Comparison of ENCODE assay signal across 8 cellular contexts in the genomic region with DNA sequence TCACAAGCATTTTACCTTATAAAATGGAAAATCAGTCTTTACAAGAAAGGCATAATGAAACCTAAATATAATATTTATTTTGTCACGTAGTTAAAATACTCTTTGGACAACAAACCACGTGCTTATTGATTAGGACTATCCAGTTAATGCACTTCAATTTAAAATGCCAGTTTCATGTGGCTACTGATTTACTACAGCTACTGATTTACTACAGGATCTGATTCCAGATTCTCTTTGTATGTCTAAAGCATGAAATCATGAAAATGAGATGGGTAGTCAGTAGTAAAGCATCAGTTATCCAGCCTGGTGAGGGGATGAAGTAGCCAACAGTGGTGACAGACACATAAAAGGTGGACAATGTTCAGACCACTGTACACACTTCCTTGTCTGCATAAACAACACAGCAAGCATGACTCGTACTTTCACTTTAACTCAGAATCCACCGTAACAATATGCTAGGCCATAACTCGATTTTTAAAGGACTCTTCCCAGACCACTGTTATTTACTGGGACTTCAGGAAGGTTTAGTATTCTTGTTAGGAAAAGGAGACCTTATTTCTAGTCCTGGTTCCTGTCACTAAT. TPM values are rescaled to one million over a fixed set of nuclear protein-coding genes. Genes with fewer than 3 reads are reported as not detected.
DNase-seq lines count a peak whose midpoint lies in the region; ATAC-seq and TF ChIP-seq lines count a peak whose summit lies in the region.

No MANE protein-coding gene starts in this region.

- peak; percentile 74 for ATAC-seq in GM21529 (IDR thresholded peaks at IDR 0.05; ENCODE audit: unreplicated experiment)

- H3K4me3 Mint-ChIP-seq in CD8-positive, alpha-beta memory T cell: peak overlapping the region; percentile 65 to 83 (median 77)

- H3K9me3 ChIP-seq in CD8-positive, alpha-beta memory T cell (ENCODE audit: low read length): no peaks in the 10 kb centered on the region
- H3K9me3 ChIP-seq in SJSA1 (replicated peaks): no peaks in the 10 kb centered on the region

- no peak for DNase-seq in CD8-positive, alpha-beta memory T cell
- DNase-seq in SJSA1 (ENCODE audit: low read depth in 1 of 2, low spot score in 2 of 2) (peak in 1 of 2 experiments; percentile 25), iris pigment epithelial cell (ENCODE audit: low read depth) (peak; percentile 63), DMS 273 treated with DMSO at 0.1 percent for 48 hours (lab: John Stamatoyannopoulos, UW) (no peak), lower leg skin (ENCODE audit: low spot score in 2 of 2) (no peak), KG1 (lab: John Stamatoyannopoulos, UW) (no peak)
- no peak for DNase-seq in stimulated activated CD4-positive, alpha-beta T cell treated with anti-CD3 and anti-CD28 coated beads, Interleukin-2, amount 100 ng/mL, for 24 hours

- peaks cover 54 to 61% (median 60%) of the 10 kb centered on the region in 3 donors for H3K4me1 Mint-ChIP-seq in CD8-positive, alpha-beta memory T cell

- POLR2A ChIA-PET in CD8-positive, alpha-beta memory T cell (lab: Charles Lee): interaction anchor here (0.6 kb wide), 2 partner anchors 19 to 848 kb away, joined by 3 to 4 read pairs; no protein-coding TSS in a partner anchor

- no peaks in the 10 kb centered on the region for H3K27me3 Mint-ChIP-seq in CD8-positive, alpha-beta memory T cell

- no peak for TF ChIP-seq POLR2A in lower leg skin (IDR thresholded peaks at IDR 0.05)

- no peaks in the 10 kb centered on the region for H3K27me3 ChIP-seq in CD8-positive, alpha-beta memory T cell (ENCODE audit: insufficient read depth, low read length, poor library complexity, severe bottlenecking)
- H3K27me3 ChIP-seq in SJSA1 (replicated peaks): no peaks in the 10 kb centered on the region

- H3K4me3 ChIP-seq in CD8-positive, alpha-beta memory T cell (ENCODE audit: low read length): peak overlapping the region; percentile 1
- H3K4me3 ChIP-seq in SJSA1 (no peak overlapping the region), lower leg skin (ENCODE audit: low read depth, poor library complexity, severe bottlenecking) (no peak overlapping the region)

- no peaks in the 10 kb centered on the region for H3K9me3 Mint-ChIP-seq in CD8-positive, alpha-beta memory T cell

- 75 to 82% methylated on average over 5 of the region's 5 CpGs for WGBS in lower leg skin, 2 donors

- no peak for TF ChIP-seq CTCF in lower leg skin (IDR thresholded peaks at IDR 0.05)

- CTCF ChIA-PET in CD8-positive, alpha-beta memory T cell (lab: Charles Lee): no interaction called here

- H3K36me3 ChIP-seq in CD8-positive, alpha-beta memory T cell (ENCODE audit: insufficient read depth, low read length): peaks cover 13% of the 10 kb centered on the region
- H3K36me3 ChIP-seq in SJSA1: peaks cover 82% of the 10 kb centered on the region

- H3K4me1 ChIP-seq in CD8-positive, alpha-beta memory T cell (ENCODE audit: insufficient read depth, low read length): peaks cover 44% of the 10 kb centered on the region
- peaks cover 14% of the 10 kb centered on the region for H3K4me1 ChIP-seq in SJSA1 (replicated peaks)

- H3K27ac ChIP-seq in CD8-positive, alpha-beta memory T cell (ENCODE audit: low read depth, low read length): no peak overlapping the region
- H3K27ac ChIP-seq in SJSA1: peak overlapping the region; percentile 43

- peaks cover 5 to 51% (median 20%) of the 10 kb centered on the region in 3 donors for H3K36me3 Mint-ChIP-seq in CD8-positive, alpha-beta memory T cell

- intact Hi-C loops in lower leg skin (cut with DNase I; ENCODE audit: low total_unique reads): no loop called here

- H3K27ac Mint-ChIP-seq in CD8-positive, alpha-beta memory T cell: peak overlapping the region; percentile 58 to 91 (median 84)

RNA-seq across cellular contexts. Expression of gene ACAA2, which starts 24.9 kb away (rescaled TPM):
- total RNA-seq in CD8-positive, alpha-beta memory T cell: 10 to 100 TPM; 72.2 to 72.4 TPM
- 100 TPM for polyA plus RNA-seq in CD8-positive, alpha-beta memory T cell
- total RNA-seq in SJSA1 (2014; rRNA removed; shearing (Covaris generic)): 144 and 157 TPM in 2 replicates
- 10 to 100 TPM; 27.0 to 72.7 (median 35.0) TPM for total RNA-seq in lower leg skin
